In genomic region chr12:98997-99396, GRCh38 we compare ENCODE assay signal across 2 cellular contexts.
A peak's percentile ranks its signal among the peaks of the same experiment; 100 is the strongest.
TF ChIP-seq lines count a peak whose summit lies in the region.

No MANE protein-coding gene starts in this region.

TF ChIP-seq in IMR-90, 13 proteins besides CTCF, POLR2A, EP300 and RAD21:
- no peak for TF ChIP-seq MAFK (IDR thresholded peaks at IDR 0.05; ENCODE audit: low read depth, low read length)
- TF ChIP-seq MAZ (IDR thresholded peaks at IDR 0.05; ENCODE audit: borderline replicate concordance, low read depth, low read length), result no peak
- no peak for TF ChIP-seq CEBPB (IDR thresholded peaks at IDR 0.05; ENCODE audit: low read depth, low read length)
- TF ChIP-seq CHD1 (IDR thresholded peaks at IDR 0.05; ENCODE audit: low read depth, low read length), result no peak
- TF ChIP-seq MXI1 (IDR thresholded peaks at IDR 0.05; ENCODE audit: borderline replicate concordance, low read depth, low read length), result no peak
- no peak for TF ChIP-seq BHLHE40 (IDR thresholded peaks at IDR 0.05; ENCODE audit: low read depth, low read length)
- TF ChIP-seq FOS (IDR thresholded peaks at IDR 0.05; ENCODE audit: low read depth, low read length), result no peak
- TF ChIP-seq SMC3 (IDR thresholded peaks at IDR 0.05; ENCODE audit: low read depth, low read length), result no peak
- no peak for TF ChIP-seq RFX5 (IDR thresholded peaks at IDR 0.05; ENCODE audit: low read depth, low read length)
- TF ChIP-seq RCOR1 (IDR thresholded peaks at IDR 0.05; ENCODE audit: insufficient replicate concordance, low read length), result no peak
- TF ChIP-seq NFE2L2 (IDR thresholded peaks at IDR 0.05; ENCODE audit: low read depth, low read length), result no peak
- no peak for TF ChIP-seq USF2 (IDR thresholded peaks at IDR 0.05; ENCODE audit: low read depth, low read length)
- TF ChIP-seq ELK1 (IDR thresholded peaks at IDR 0.05; ENCODE audit: borderline replicate concordance, low read depth, low read length), result no peak

TF ChIP-seq in endothelial cell of umbilical vein, 7 proteins besides CTCF, POLR2A, EP300 and RAD21:
- TF ChIP-seq EZH2 (IDR thresholded peaks at IDR 0.05; ENCODE audit: borderline replicate concordance, low read depth, low read length, severe bottlenecking) (peak; percentile 57), MYC (IDR thresholded peaks at IDR 0.05; ENCODE audit: low read depth, low read length) (no peak)
TF ChIP-seq in endothelial cell of umbilical vein: peak in this region for 1.
